12 cellular contexts compared by ENCODE assay signal in genomic region chr11:105297463-105297862, GRCh38.
DNase-seq lines count a peak whose midpoint lies in the region; ATAC-seq and TF ChIP-seq lines count a peak whose summit lies in the region.
"Had no signal": no experiment of that assay in that cellular context is flagged by ENCODE, and none has a peak within 500 bp of the region (broad histone marks: within the 10 kb centered on the region; RNA-seq: fewer than 3 reads in every experiment).

No MANE protein-coding gene starts in this region.

- peaks cover 3% of the 10 kb centered on the region for H3K9me3 ChIP-seq in adipocyte (ENCODE audit: control insufficient read depth, low read length)

- H3K9ac ChIP-seq in adipocyte (ENCODE audit: low read length) = no peak overlapping the region

- H3K4me1 ChIP-seq in adipocyte (ENCODE audit: control insufficient read depth, insufficient read depth, low read length) = peaks cover 3% of the 10 kb centered on the region

- H3K4me3 ChIP-seq in AG09309 (ENCODE audit: control insufficient read depth, low read depth, low read length) = no peak overlapping the region
- no peak overlapping the region for H3K4me3 ChIP-seq in HFF-Myc (replicated peaks; ENCODE audit: low read depth, low read length)
- H3K4me3 ChIP-seq in adipocyte (ENCODE audit: low read length) = no peak overlapping the region

- no peak for TF ChIP-seq CTCF in AG09309 (IDR thresholded peaks at IDR 0.05; ENCODE audit: control insufficient read depth, insufficient read depth, low read depth, low read length, missing control alignments)
- no peak for TF ChIP-seq CTCF in HFF-Myc (IDR thresholded peaks at IDR 0.05; ENCODE audit: low read depth, low read length, missing control alignments)

- peak; percentile 10 for DNase-seq in AG09309 (ENCODE audit: low read depth)
- DNase-seq in HFF-Myc (ENCODE audit: extremely low read depth, low read depth) = peak; percentile 2
- peak; percentile 13 for DNase-seq in adipocyte (ENCODE audit: low read depth)
- peak; percentile 67 for DNase-seq in iris pigment epithelial cell (ENCODE audit: low read depth)
- DNase-seq in iPS-NIHi11 (ENCODE audit: low spot score) = no peak
- no peak for DNase-seq in D341Med (ENCODE audit: low spot score)
- DNase-seq in NCI-H1694 treated with DMSO at 0.1 percent for 48 hours (lab: John Stamatoyannopoulos, UW) = no peak
- DNase-seq: activated CD4-positive, CD25-positive, alpha-beta regulatory T cell treated with anti-CD3 and anti-CD28 coated beads, Interleukin-2, amount 50 U/mL, for 72 hours; activated gamma-delta T cell; GF-D8; NCI-H2081 had no signal

- H3K27me3 ChIP-seq in adipocyte (replicated peaks; ENCODE audit: control insufficient read depth, insufficient read depth, low read length) = no peaks in the 10 kb centered on the region

- ATAC-seq in GM21737 (IDR thresholded peaks at IDR 0.05; ENCODE audit: unreplicated experiment) = no peak

- H3K36me3 ChIP-seq in adipocyte (ENCODE audit: control insufficient read depth, insufficient read depth, low read length, severe bottlenecking) = no peaks in the 10 kb centered on the region

Comparison
In these comparisons a context has a peak if more than half of its experiments do, and no peak if none do; other contexts are left out.
1. DNase-seq: peak in AG09309 (single experiment), HFF-Myc (single experiment), adipocyte (single experiment) and iris pigment epithelial cell (single experiment); none in iPS-NIHi11 (single experiment), D341Med (single experiment) and NCI-H1694 treated with DMSO at 0.1 percent for 48 hours (single experiment).